ENCODE assay signal across 18 cellular contexts in genomic region chr9:120212153-120212852, GRCh38.
DNase-seq lines count a peak whose midpoint lies in the region; ATAC-seq and TF ChIP-seq lines count a peak whose summit lies in the region.
"Had no signal": no experiment of that assay in that cellular context is flagged by ENCODE, and none has a peak within 500 bp of the region (broad histone marks: within the 10 kb centered on the region; RNA-seq: fewer than 3 reads in every experiment).

No MANE protein-coding gene starts in this region.

- TF ChIP-seq CTCF in heart right ventricle (IDR thresholded peaks at IDR 0.05): no peak

- no peaks in the 10 kb centered on the region for H3K36me3 ChIP-seq in heart right ventricle
- H3K36me3 ChIP-seq: BLaER1, lower lobe of right lung, SJCRH30 had no signal

- peaks cover 0 to 7% of the 10 kb centered on the region in 2 donors for H3K9me3 Mint-ChIP-seq in stimulated activated naive B cell treated with anti-CD40 and anti-IgM and Interleukin-4, amounts not matched to agents 10 μg/mL and 1 μg/mL and 100 μg/mL, for 72 hours
- H3K9me3 Mint-ChIP-seq: natural killer cell had no signal

- no peaks in the 10 kb centered on the region for H3K4me1 ChIP-seq in heart right ventricle
- H3K4me1 ChIP-seq: BLaER1, lower lobe of right lung, SJCRH30 had no signal

- H3K4me3 Mint-ChIP-seq in stimulated activated naive B cell treated with anti-CD40 and anti-IgM and Interleukin-4, amounts not matched to agents 10 μg/mL and 1 μg/mL and 100 μg/mL, for 72 hours: no peak overlapping the region
- H3K4me3 Mint-ChIP-seq: natural killer cell had no signal

- H3K27me3 Mint-ChIP-seq in stimulated activated naive B cell treated with anti-CD40 and anti-IgM and Interleukin-4, amounts not matched to agents 10 μg/mL and 1 μg/mL and 100 μg/mL, for 72 hours: peaks cover 5 to 8% of the 10 kb centered on the region in 2 donors

- no peak overlapping the region for H3K27ac Mint-ChIP-seq in stimulated activated naive B cell treated with anti-CD40 and anti-IgM and Interleukin-4, amounts not matched to agents 10 μg/mL and 1 μg/mL and 100 μg/mL, for 72 hours
- H3K27ac Mint-ChIP-seq: natural killer cell, progenitor cell of endocrine pancreas had no signal

- intact Hi-C loops in heart right ventricle (cut with DNase I): no loop called here

- H3K27ac ChIP-seq in heart right ventricle: no peak overlapping the region
- H3K27ac ChIP-seq: BLaER1, KMS-11, lower lobe of right lung, SJCRH30 had no signal

- H3K9me3 ChIP-seq in heart right ventricle: no peaks in the 10 kb centered on the region
- H3K9me3 ChIP-seq: BLaER1, lower lobe of right lung, SJCRH30 had no signal

- no peaks in the 10 kb centered on the region for H3K36me3 Mint-ChIP-seq in stimulated activated naive B cell treated with anti-CD40 and anti-IgM and Interleukin-4, amounts not matched to agents 10 μg/mL and 1 μg/mL and 100 μg/mL, for 72 hours
- H3K36me3 Mint-ChIP-seq: natural killer cell had no signal

- no peak overlapping the region for H3K4me3 ChIP-seq in heart right ventricle
- H3K4me3 ChIP-seq: BLaER1, lower lobe of right lung, SJCRH30 had no signal

- DNase-seq in stimulated activated naive B cell treated with anti-CD40 and anti-IgM and Interleukin-4, amounts not matched to agents 10 μg/mL and 1 μg/mL and 100 μg/mL, for 72 hours: no peak
- DNase-seq in medulla oblongata (ENCODE audit: extremely low spot score) (no peak), heart right ventricle (no peak)
- DNase-seq: activated CD4-positive, alpha-beta T cell treated with anti-CD3 and anti-CD28 coated beads, Interleukin-2, amount 50 U/mL, for 4 hours; DMS79; effector memory CD4-positive, alpha-beta T cell; lower lobe of right lung; natural killer cell; NCI-H226; SJCRH30; T1000 had no signal

- H3K27me3 ChIP-seq in heart right ventricle: peaks cover 0 to 7% (median 0%) of the 10 kb centered on the region in 7 donors
- H3K27me3 ChIP-seq: BLaER1 had no signal

- peak; percentile 77 for ATAC-seq in GM18870 (IDR thresholded peaks at IDR 0.05; ENCODE audit: unreplicated experiment)
- peak; percentile 86 for ATAC-seq in GM21529 (IDR thresholded peaks at IDR 0.05; ENCODE audit: unreplicated experiment)
- peak; percentile 59 for ATAC-seq in HG03159 (IDR thresholded peaks at IDR 0.05; ENCODE audit: unreplicated experiment)
- ATAC-seq in stimulated activated naive B cell treated with anti-CD40 and anti-IgM and Interleukin-4, amounts not matched to agents 10 μg/mL and 1 μg/mL and 100 μg/mL, for 72 hours (replicated peaks): peak; percentile 73 to 82
- ATAC-seq in HG03045 (IDR thresholded peaks at IDR 0.05; ENCODE audit: unreplicated experiment): no peak
- ATAC-seq in heart right ventricle: no peak
- ATAC-seq: lower lobe of right lung, natural killer cell had no signal

- H3K4me1 Mint-ChIP-seq in stimulated activated naive B cell treated with anti-CD40 and anti-IgM and Interleukin-4, amounts not matched to agents 10 μg/mL and 1 μg/mL and 100 μg/mL, for 72 hours: peaks cover 0 to 3% of the 10 kb centered on the region in 2 donors
- H3K4me1 Mint-ChIP-seq: natural killer cell had no signal

- 34 to 45% methylated on average over 2 of the region's 2 CpGs for WGBS in heart right ventricle, 2 donors

Comparison
In these comparisons a context has a peak if more than half of its experiments do, and no peak if none do; other contexts are left out.
1. ATAC-seq: peak in GM18870 (single experiment), GM21529 (single experiment), HG03159 (single experiment) and stimulated activated naive B cell treated with anti-CD40 and anti-IgM and Interleukin-4, amounts not matched to agents 10 μg/mL and 1 μg/mL and 100 μg/mL, for 72 hours (2 of 2); none in HG03045 (single experiment) and heart right ventricle (0 of 8).